Comparison of ENCODE assay signal across 26 cellular contexts in genomic region chr11:95585752-95586077, GRCh38.
DNase-seq lines count a peak whose midpoint lies in the region; ATAC-seq, FAIRE-seq and TF ChIP-seq lines count a peak whose summit lies in the region.
"Had no signal": no experiment of that assay in that cellular context is flagged by ENCODE, and none has a peak within 500 bp of the region (broad histone marks: within the 10 kb centered on the region; RNA-seq: fewer than 3 reads in every experiment).

No MANE protein-coding gene starts in this region.

- TF ChIP-seq EP300 in tibial nerve (IDR thresholded peaks at IDR 0.05) = no peak

- peaks cover 13% of the 10 kb centered on the region for H3K4me1 ChIP-seq in astrocyte (ENCODE audit: insufficient read depth, low read length)
- peaks cover 2% of the 10 kb centered on the region for H3K4me1 ChIP-seq in fibroblast of lung (ENCODE audit: control insufficient read depth, extremely low read depth, insufficient read depth, low read length)
- peaks cover 0 to 34% (median 7%) of the 10 kb centered on the region in 4 donors for H3K4me1 ChIP-seq in tibial nerve
- H3K4me1 ChIP-seq: BLaER1 treated with 17β-estradiol and CSF1 and Interleukin-3, amounts not matched to agents 10 nM and 100 nM; SJCRH30 had no signal

- DNase-seq in ELR (ENCODE audit: low read depth) = peak; percentile 53
- DNase-seq in NCI-H226 = peak; percentile 38
- DNase-seq in astrocyte (ENCODE audit: low read depth) = no peak
- DNase-seq in fibroblast of lung (ENCODE audit: low read depth in 2 of 2) = no peak
- DNase-seq in activated CD4-positive, alpha-beta memory T cell treated with anti-CD3 and anti-CD28 coated beads, Interleukin-2, amount 10 ng/mL, durations not matched to agents 7 days and 5 days = no peak
- DNase-seq in tibial nerve (ENCODE audit: low spot score in 2 of 2) = no peak
- DNase-seq: AML-193; CD4-positive, alpha-beta T cell; KBM-7; MV-4-11; NCI-H1105 treated with DMSO at 0.1 percent for 48 hours; NCI-H146; NCI-H1930; NCI-H2107; NCI-H446 treated with DMSO at 0.1 percent for 48 hours; NCI-H82; NK-92 treated with Interleukin-12 subunit alpha and Interleukin-12 subunit beta, amount 100 ng/mL, for 24 hours; PC-3; SJCRH30 had no signal

- ATAC-seq in GM21717 (IDR thresholded peaks at IDR 0.05; ENCODE audit: unreplicated experiment) (no peak), GM18873 (IDR thresholded peaks at IDR 0.05; ENCODE audit: low FRiP score, unreplicated experiment) (no peak)
- ATAC-seq: HCT116, PC-3, Right ventricle myocardium inferior had no signal

- CTCF ChIA-PET in activated CD4-positive, alpha-beta memory T cell treated with anti-CD3 and anti-CD28 coated beads, Interleukin-2, amount 10 ng/mL, durations not matched to agents 7 days and 5 days (lab: Charles Lee) = no interaction called here

- H3K9ac ChIP-seq in astrocyte (ENCODE audit: low read length) (no peak overlapping the region), fibroblast of lung (ENCODE audit: insufficient read depth, low read length) (no peak overlapping the region)
- H3K9ac ChIP-seq: BLaER1 treated with 17β-estradiol and CSF1 and Interleukin-3, amounts not matched to agents 10 nM and 100 nM had no signal

- peaks cover 1% of the 10 kb centered on the region for H3K9me3 Mint-ChIP-seq in astrocyte (ENCODE audit: unreplicated experiment)
- peaks cover 9% of the 10 kb centered on the region for H3K9me3 Mint-ChIP-seq in activated CD4-positive, alpha-beta memory T cell treated with anti-CD3 and anti-CD28 coated beads, Interleukin-2, amount 10 ng/mL, durations not matched to agents 7 days and 5 days
- H3K9me3 Mint-ChIP-seq: CD4-positive, alpha-beta T cell had no signal

- no peaks in the 10 kb centered on the region for H3K27me3 ChIP-seq in astrocyte (ENCODE audit: insufficient read depth, low read length)
- H3K27me3 ChIP-seq in fibroblast of lung (ENCODE audit: control insufficient read depth, insufficient read depth, low read length) = no peaks in the 10 kb centered on the region
- H3K27me3 ChIP-seq in tibial nerve = no peaks in the 10 kb centered on the region
- H3K27me3 ChIP-seq: BLaER1 treated with 17β-estradiol and CSF1 and Interleukin-3, amounts not matched to agents 10 nM and 100 nM; SJCRH30 had no signal

- no peak for TF ChIP-seq POLR2A in tibial nerve (IDR thresholded peaks at IDR 0.05)

- H3K79me2 ChIP-seq in astrocyte (ENCODE audit: insufficient read depth, low read length) (no peaks in the 10 kb centered on the region), fibroblast of lung (ENCODE audit: control insufficient read depth, insufficient read depth, low read length) (no peaks in the 10 kb centered on the region)

- WGBS in tibial nerve, 2 donors = 52 to 54% methylated on average over 4 of the region's 4 CpGs

- POLR2A ChIA-PET in activated CD4-positive, alpha-beta memory T cell treated with anti-CD3 and anti-CD28 coated beads, Interleukin-2, amount 10 ng/mL, durations not matched to agents 7 days and 5 days (lab: Charles Lee) = no interaction called here

- H3K36me3 ChIP-seq in astrocyte (ENCODE audit: insufficient read depth, low read length) = no peaks in the 10 kb centered on the region
- no peaks in the 10 kb centered on the region for H3K36me3 ChIP-seq in fibroblast of lung (ENCODE audit: control insufficient read depth, insufficient read depth, low read length)
- no peaks in the 10 kb centered on the region for H3K36me3 ChIP-seq in tibial nerve
- H3K36me3 ChIP-seq: BLaER1 treated with 17β-estradiol and CSF1 and Interleukin-3, amounts not matched to agents 10 nM and 100 nM; SJCRH30 had no signal

- H3K9me3 ChIP-seq in astrocyte (ENCODE audit: insufficient read depth, low read depth, low read length) (no peaks in the 10 kb centered on the region), fibroblast of lung (ENCODE audit: control insufficient read depth, insufficient read depth, low read depth, low read length) (no peaks in the 10 kb centered on the region), tibial nerve (no peaks in the 10 kb centered on the region)
- H3K9me3 ChIP-seq: SJCRH30 had no signal

- H3K4me3 ChIP-seq in astrocyte (ENCODE audit: insufficient read depth, low read depth, low read length) = no peak overlapping the region
- H3K4me3 ChIP-seq in fibroblast of lung (replicated peaks in 1 of 4; ENCODE audit: control extremely low read depth in 1 of 4, insufficient read depth in 1 of 4, low read depth in 3 of 4, low read length in 4 of 4) = no peak overlapping the region
- H3K4me3 ChIP-seq in tibial nerve = no peak overlapping the region
- H3K4me3 ChIP-seq: BLaER1 treated with 17β-estradiol and CSF1 and Interleukin-3, amounts not matched to agents 10 nM and 100 nM; SJCRH30 had no signal

- no peaks in the 10 kb centered on the region for H3K36me3 Mint-ChIP-seq in astrocyte (ENCODE audit: low read depth, unreplicated experiment)
- H3K36me3 Mint-ChIP-seq in activated CD4-positive, alpha-beta memory T cell treated with anti-CD3 and anti-CD28 coated beads, Interleukin-2, amount 10 ng/mL, durations not matched to agents 7 days and 5 days (ENCODE audit: low read depth) = peaks cover 3% of the 10 kb centered on the region

- H3K4me3 Mint-ChIP-seq in astrocyte (ENCODE audit: unreplicated experiment) = no peak overlapping the region
- no peak overlapping the region for H3K4me3 Mint-ChIP-seq in activated CD4-positive, alpha-beta memory T cell treated with anti-CD3 and anti-CD28 coated beads, Interleukin-2, amount 10 ng/mL, durations not matched to agents 7 days and 5 days
- H3K4me3 Mint-ChIP-seq: CD4-positive, alpha-beta T cell had no signal

- FAIRE-seq in astrocyte (lab: Jason Lieb, UNC) = no peak
- FAIRE-seq: A204.1, D721Med had no signal

- H3K27me3 Mint-ChIP-seq in astrocyte (ENCODE audit: low read depth, unreplicated experiment) = no peaks in the 10 kb centered on the region
- H3K27me3 Mint-ChIP-seq in activated CD4-positive, alpha-beta memory T cell treated with anti-CD3 and anti-CD28 coated beads, Interleukin-2, amount 10 ng/mL, durations not matched to agents 7 days and 5 days = no peaks in the 10 kb centered on the region
- H3K27me3 Mint-ChIP-seq: CD4-positive, alpha-beta T cell had no signal

- H3K4me2 ChIP-seq in astrocyte (ENCODE audit: low read length) = peak overlapping the region; percentile 34
- no peak overlapping the region for H3K4me2 ChIP-seq in fibroblast of lung (ENCODE audit: extremely low read depth, insufficient read depth, low read length)
- H3K4me2 ChIP-seq: BLaER1 treated with 17β-estradiol and CSF1 and Interleukin-3, amounts not matched to agents 10 nM and 100 nM had no signal

- H3K27ac Mint-ChIP-seq in astrocyte (ENCODE audit: unreplicated experiment) = peak overlapping the region; percentile 1
- H3K27ac Mint-ChIP-seq in activated CD4-positive, alpha-beta memory T cell treated with anti-CD3 and anti-CD28 coated beads, Interleukin-2, amount 10 ng/mL, durations not matched to agents 7 days and 5 days = no peak overlapping the region
- H3K27ac Mint-ChIP-seq: CD4-positive, alpha-beta T cell had no signal

- TF ChIP-seq CTCF in astrocyte (IDR thresholded peaks at IDR 0.05; ENCODE audit: insufficient read depth, low read depth, low read length) (no peak), fibroblast of lung (conservative IDR thresholded peaks at IDR 0.05 in 1 of 2, IDR thresholded peaks at IDR 0.05 in 1 of 2; ENCODE audit: low read depth in 1 of 2, low read length in 2 of 2) (no peak), tibial nerve (IDR thresholded peaks at IDR 0.05) (no peak)

- no peaks in the 10 kb centered on the region for H4K20me1 ChIP-seq in astrocyte (ENCODE audit: insufficient read depth, low read length)
- H4K20me1 ChIP-seq in fibroblast of lung (ENCODE audit: control insufficient read depth, extremely low read depth, insufficient read depth, low read length) = no peaks in the 10 kb centered on the region
- H4K20me1 ChIP-seq: BLaER1 treated with 17β-estradiol and CSF1 and Interleukin-3, amounts not matched to agents 10 nM and 100 nM had no signal

- no peak overlapping the region for H2AFZ ChIP-seq in astrocyte (ENCODE audit: low read depth, low read length)
- H2AFZ ChIP-seq in fibroblast of lung (ENCODE audit: low read length) = no peak overlapping the region

- peaks cover 15% of the 10 kb centered on the region for H3K4me1 Mint-ChIP-seq in astrocyte (ENCODE audit: low read depth, unreplicated experiment)
- peaks cover 3% of the 10 kb centered on the region for H3K4me1 Mint-ChIP-seq in activated CD4-positive, alpha-beta memory T cell treated with anti-CD3 and anti-CD28 coated beads, Interleukin-2, amount 10 ng/mL, durations not matched to agents 7 days and 5 days

- peak overlapping the region; percentile 32 for H3K27ac ChIP-seq in astrocyte (ENCODE audit: low read depth, low read length)
- peak overlapping the region; percentile 16 for H3K27ac ChIP-seq in fibroblast of lung (ENCODE audit: insufficient read depth, low read length)
- peak overlapping the region in 2 of 4 donors; percentile 71 to 78 for H3K27ac ChIP-seq in tibial nerve
- H3K27ac ChIP-seq: BLaER1 treated with 17β-estradiol and CSF1 and Interleukin-3, amounts not matched to agents 10 nM and 100 nM; SJCRH30 had no signal

Comparison
In these comparisons a context has a peak if more than half of its experiments do, and no peak if none do; other contexts are left out.
1. DNase-seq: peak in ELR (single experiment) and NCI-H226 (single experiment); none in astrocyte (single experiment), fibroblast of lung (0 of 2), activated CD4-positive, alpha-beta memory T cell treated with anti-CD3 and anti-CD28 coated beads, Interleukin-2, amount 10 ng/mL, durations not matched to agents 7 days and 5 days (single experiment) and tibial nerve (0 of 2).